In the genomic region with DNA sequence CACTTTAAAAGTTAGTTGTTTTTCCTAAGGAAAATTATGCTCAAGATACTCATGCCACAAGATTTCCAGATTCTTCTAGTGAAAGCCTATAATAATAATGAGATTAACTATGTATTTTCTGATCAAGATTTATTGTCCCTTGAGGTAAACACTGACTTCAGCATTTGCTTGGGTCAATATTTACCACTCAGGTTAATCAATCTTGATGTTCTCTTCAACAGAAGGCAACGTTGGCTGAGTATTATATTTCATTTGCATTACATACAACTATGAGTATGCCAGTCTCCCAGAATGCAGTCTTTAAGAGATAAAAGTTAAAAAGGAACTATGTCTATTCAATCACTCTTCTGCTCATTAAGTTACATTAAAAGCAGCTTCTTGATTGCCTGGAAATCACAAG, we compare ENCODE assay signal across 13 cellular contexts.
DNase-seq lines count a peak whose midpoint lies in the region; ATAC-seq, FAIRE-seq and TF ChIP-seq lines count a peak whose summit lies in the region.
"Had no signal": no experiment of that assay in that cellular context is flagged by ENCODE, and none has a peak within 500 bp of the region (broad histone marks: within the 10 kb centered on the region; RNA-seq: fewer than 3 reads in every experiment).

No MANE protein-coding gene starts in this region.

- no peak for ATAC-seq in HepG2
- peak; percentile 63 to 76 (median 69) for ATAC-seq in right lobe of liver
- ATAC-seq in activated T-cell treated with anti-CD3 and anti-CD28 coated beads, Interleukin-2, amount 50 U/mL, for 72 hours (replicated peaks in 1 of 2) = no peak
- ATAC-seq: GM23338 had no signal

- no peak overlapping the region for H2AFZ ChIP-seq in HepG2 (ENCODE audit: low read length)
- H2AFZ ChIP-seq: GM23338 had no signal

- H3K4me3 Mint-ChIP-seq in activated CD4-positive, alpha-beta memory T cell treated with anti-CD3 and anti-CD28 coated beads for 36 hours = no peak overlapping the region
- H3K4me3 Mint-ChIP-seq in activated T-cell treated with anti-CD3 and anti-CD28 coated beads, Interleukin-2, amount 50 U/mL, for 72 hours = no peak overlapping the region
- H3K4me3 Mint-ChIP-seq: CD8-positive, alpha-beta memory T cell; GM23338; H9 had no signal

- H3K79me2 ChIP-seq in HepG2 (ENCODE audit: insufficient read depth, low read length) = no peaks in the 10 kb centered on the region

- no peak overlapping the region for H3K4me2 ChIP-seq in HepG2 (ENCODE audit: low read depth, low read length)
- H3K4me2 ChIP-seq: BLaER1, GM23338 had no signal

- no peak for TF ChIP-seq CTCF in liver (IDR thresholded peaks at IDR 0.05; ENCODE audit: low read depth, low read length, missing input control)
- TF ChIP-seq CTCF in HepG2 (CRISPR knock-in tag; IDR thresholded peaks at IDR 0.05) = no peak
- no peak for TF ChIP-seq CTCF in LNCaP clone FGC (IDR thresholded peaks at IDR 0.05; ENCODE audit: control insufficient read depth, extremely low read depth, insufficient read depth)
- TF ChIP-seq CTCF in right lobe of liver (IDR thresholded peaks at IDR 0.05) = no peak

- no peaks in the 10 kb centered on the region for H3K9me3 ChIP-seq in liver (ENCODE audit: control insufficient read depth in 4 of 4, low read length in 3 of 4)
- H3K9me3 ChIP-seq in HepG2 (ENCODE audit: low read length) = no peaks in the 10 kb centered on the region
- H3K9me3 ChIP-seq in right lobe of liver = no peaks in the 10 kb centered on the region
- H3K9me3 ChIP-seq: Caco-2 had no signal

- 18% methylated on average over 1 of the region's 1 CpG for WGBS in liver
- 38% methylated on average over 1 of the region's 1 CpG for WGBS in HepG2 (ENCODE audit: low lambda C conversion rate)
- 14% methylated on average over 1 of the region's 1 CpG for WGBS in right lobe of liver (ENCODE audit: insufficient coverage, low coverage, low lambda C conversion rate, missing lambda C conversion rate)

- no peak for DNase-seq in HepG2 (ENCODE audit: low spot score)
- DNase-seq in LNCaP clone FGC (ENCODE audit: low read depth) = peak; percentile 75
- no peak for DNase-seq in right lobe of liver
- no peak for DNase-seq in activated CD4-positive, alpha-beta memory T cell treated with anti-CD3 and anti-CD28 coated beads for 36 hours
- DNase-seq in hypothalamus (lab: John Stamatoyannopoulos, UW) = no peak
- no peak for DNase-seq in activated T-cell treated with anti-CD3 and anti-CD28 coated beads, Interleukin-2, amount 50 U/mL, for 72 hours
- DNase-seq: Caco-2; CD8-positive, alpha-beta memory T cell; H9; IMR-90 had no signal

- H3K27me3 ChIP-seq in liver (ENCODE audit: control insufficient read depth in 4 of 4, insufficient read depth in 4 of 4, low read length in 3 of 4) (no peaks in the 10 kb centered on the region), HepG2 (ENCODE audit: control insufficient read depth in 1 of 2, insufficient read depth in 2 of 2, low read length in 2 of 2) (no peaks in the 10 kb centered on the region), right lobe of liver (no peaks in the 10 kb centered on the region)
- H3K27me3 ChIP-seq: BLaER1 had no signal

- TF ChIP-seq RAD21 in liver (IDR thresholded peaks at IDR 0.05) (no peak), HepG2 (CRISPR knock-in tag; IDR thresholded peaks at IDR 0.05) (no peak)

- H4K20me1 ChIP-seq in HepG2 (ENCODE audit: insufficient read depth, low read length) = no peaks in the 10 kb centered on the region

- FAIRE-seq in HepG2 (lab: Jason Lieb, UNC) = no peak

- no TSS peak for BruUV-seq in HepG2 (replicated peaks; lab: Mats Ljungman, UMichigan)

- no peaks in the 10 kb centered on the region for H3K27me3 Mint-ChIP-seq in activated CD4-positive, alpha-beta memory T cell treated with anti-CD3 and anti-CD28 coated beads for 36 hours
- H3K27me3 Mint-ChIP-seq in activated T-cell treated with anti-CD3 and anti-CD28 coated beads, Interleukin-2, amount 50 U/mL, for 72 hours (ENCODE audit: low read depth) = no peaks in the 10 kb centered on the region
- H3K27me3 Mint-ChIP-seq: CD8-positive, alpha-beta memory T cell had no signal

- CTCF ChIA-PET in HepG2 (lab: Yijun Ruan, JAX; ENCODE audit: low intra/inter-chr PET ratio, low total read pairs) = no interaction called here
- CTCF ChIA-PET in activated CD4-positive, alpha-beta memory T cell treated with anti-CD3 and anti-CD28 coated beads for 36 hours (lab: Charles Lee) = no interaction called here

- peaks cover 0 to 14% (median 8%) of the 10 kb centered on the region in 4 donors for H3K4me1 ChIP-seq in liver (ENCODE audit: control insufficient read depth in 4 of 4, insufficient read depth in 4 of 4, low read length in 3 of 4)
- H3K4me1 ChIP-seq in HepG2 (ENCODE audit: insufficient read depth, low read length) = no peaks in the 10 kb centered on the region
- H3K4me1 ChIP-seq in right lobe of liver = peaks cover 0 to 3% (median 0%) of the 10 kb centered on the region in 4 donors
- H3K4me1 ChIP-seq: BLaER1, Caco-2 had no signal

- peaks cover 0 to 3% (median 1%) of the 10 kb centered on the region in 4 donors for H3K36me3 ChIP-seq in liver (ENCODE audit: control insufficient read depth in 4 of 4, insufficient read depth in 3 of 4, low read depth in 1 of 4, low read length in 3 of 4)
- H3K36me3 ChIP-seq in HepG2 (replicated peaks in 1 of 2; ENCODE audit: control insufficient read depth in 1 of 2, insufficient read depth in 2 of 2, low read length in 2 of 2) = peaks cover 0 to 6% of the 10 kb centered on the region in 2 experiments; a peak in 2 of 5 replicates
- no peaks in the 10 kb centered on the region for H3K36me3 ChIP-seq in right lobe of liver

- no peak overlapping the region for H3K27ac Mint-ChIP-seq in activated CD4-positive, alpha-beta memory T cell treated with anti-CD3 and anti-CD28 coated beads for 36 hours
- no peak overlapping the region for H3K27ac Mint-ChIP-seq in activated T-cell treated with anti-CD3 and anti-CD28 coated beads, Interleukin-2, amount 50 U/mL, for 72 hours
- H3K27ac Mint-ChIP-seq: CD8-positive, alpha-beta memory T cell; GM23338; H9 had no signal

- H3K4me1 Mint-ChIP-seq in activated CD4-positive, alpha-beta memory T cell treated with anti-CD3 and anti-CD28 coated beads for 36 hours (ENCODE audit: low read depth) = no peaks in the 10 kb centered on the region
- no peaks in the 10 kb centered on the region for H3K4me1 Mint-ChIP-seq in activated T-cell treated with anti-CD3 and anti-CD28 coated beads, Interleukin-2, amount 50 U/mL, for 72 hours (ENCODE audit: low read depth)
- H3K4me1 Mint-ChIP-seq: CD8-positive, alpha-beta memory T cell; GM23338; H9 had no signal

- H3K9me3 Mint-ChIP-seq in activated CD4-positive, alpha-beta memory T cell treated with anti-CD3 and anti-CD28 coated beads for 36 hours = no peaks in the 10 kb centered on the region
- no peaks in the 10 kb centered on the region for H3K9me3 Mint-ChIP-seq in activated T-cell treated with anti-CD3 and anti-CD28 coated beads, Interleukin-2, amount 50 U/mL, for 72 hours
- H3K9me3 Mint-ChIP-seq: CD8-positive, alpha-beta memory T cell; GM23338; H9 had no signal

- TF ChIP-seq POLR2A in HepG2 (IDR thresholded peaks at IDR 0.05; ENCODE audit: insufficient read depth in 1 of 2, low read depth in 2 of 2, low read length in 2 of 2) = no peak
- no peak for TF ChIP-seq POLR2A in right lobe of liver (IDR thresholded peaks at IDR 0.05)

- H3K27ac ChIP-seq in liver (ENCODE audit: low read depth in 1 of 2, low read length in 2 of 2) (no peak overlapping the region), HepG2 (ENCODE audit: extremely low read length, insufficient read depth, low read length) (no peak overlapping the region), right lobe of liver (peak overlapping the region in 1 of 3 donors; percentile 2)
- H3K27ac ChIP-seq: BLaER1 had no signal

- H3K36me3 Mint-ChIP-seq in activated CD4-positive, alpha-beta memory T cell treated with anti-CD3 and anti-CD28 coated beads for 36 hours = peaks cover 21% of the 10 kb centered on the region
- peaks cover 0 to 1% of the 10 kb centered on the region in 2 donors for H3K36me3 Mint-ChIP-seq in activated T-cell treated with anti-CD3 and anti-CD28 coated beads, Interleukin-2, amount 50 U/mL, for 72 hours (ENCODE audit: insufficient read depth in 2 of 2)

- intact Hi-C loops in HepG2 (cut with micrococcal nuclease; ENCODE audit: unreplicated experiment) = no loop called here
- intact Hi-C loops in right lobe of liver (cut with DNase I) = no loop called here
- intact Hi-C loops in activated CD4-positive, alpha-beta memory T cell treated with anti-CD3 and anti-CD28 coated beads for 36 hours (cut with micrococcal nuclease) = no loop called here

- TF ChIP-seq EP300 in HepG2 (IDR thresholded peaks at IDR 0.05; ENCODE audit: low read depth in 2 of 2, low read length in 2 of 2) (no peak), HepG2 (CRISPR knock-in tag; IDR thresholded peaks at IDR 0.05; ENCODE audit: borderline replicate concordance) (no peak)

- H3K4me3 ChIP-seq in liver (ENCODE audit: low read depth in 1 of 3, low read length in 3 of 3) = no peak overlapping the region
- H3K4me3 ChIP-seq in HepG2 (replicated peaks in 1 of 3; ENCODE audit: insufficient read depth in 1 of 3, low read depth in 2 of 3, low read length in 3 of 3) = no peak overlapping the region
- H3K4me3 ChIP-seq in LNCaP clone FGC (ENCODE audit: low read depth, low read length) = no peak overlapping the region
- H3K4me3 ChIP-seq in right lobe of liver = no peak overlapping the region
- H3K4me3 ChIP-seq: BLaER1, GM23338 had no signal

- POLR2A ChIA-PET in HepG2 (lab: Yijun Ruan, JAX) = no interaction called here
- POLR2A ChIA-PET in activated CD4-positive, alpha-beta memory T cell treated with anti-CD3 and anti-CD28 coated beads for 36 hours (lab: Charles Lee) = no interaction called here

- H3K9ac ChIP-seq in liver (ENCODE audit: low read depth in 1 of 2, low read length in 2 of 2) (no peak overlapping the region), HepG2 (ENCODE audit: insufficient read depth, low read depth, low read length) (no peak overlapping the region)
- H3K9ac ChIP-seq: BLaER1 had no signal

- in situ Hi-C loops in HepG2 (cut with HindIII; ENCODE audit: extremely low pct_ligation_motif_present, low pct_unique_long_range_greater_than_20kb) = no loop called here

TF ChIP-seq in liver, 16 proteins besides CTCF, POLR2A, EP300 and RAD21 (continues in another document):
- TF ChIP-seq, protein P1, sequence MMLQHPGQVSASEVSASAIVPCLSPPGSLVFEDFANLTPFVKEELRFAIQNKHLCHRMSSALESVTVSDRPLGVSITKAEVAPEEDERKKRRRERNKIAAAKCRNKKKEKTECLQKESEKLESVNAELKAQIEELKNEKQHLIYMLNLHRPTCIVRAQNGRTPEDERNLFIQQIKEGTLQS (IDR thresholded peaks at IDR 0.05) = no peak
- TF ChIP-seq SP1 (IDR thresholded peaks at IDR 0.05) (peak; percentile 20), RXRA (IDR thresholded peaks at IDR 0.05) (peak in 1 of 2 donors; percentile 8), EGR1 (IDR thresholded peaks at IDR 0.05; ENCODE audit: low read depth in 2 of 2) (no peak)

TF ChIP-seq in HepG2, 621 proteins besides CTCF, POLR2A, EP300 and RAD21 (continues in another document):
- TF ChIP-seq TMF1 (CRISPR knock-in tag; IDR thresholded peaks at IDR 0.05; ENCODE audit: low read depth) = no peak
- TF ChIP-seq NONO (IDR thresholded peaks at IDR 0.05) = no peak
- no peak for TF ChIP-seq NONO (CRISPR knock-in tag; conservative IDR thresholded peaks at IDR 0.05)
- no peak for TF ChIP-seq ZBTB38 (CRISPR knock-in tag; IDR thresholded peaks at IDR 0.05)
- TF ChIP-seq ZNF607 (CRISPR knock-in tag; IDR thresholded peaks at IDR 0.05; ENCODE audit: borderline replicate concordance) = no peak
- no peak for TF ChIP-seq SPEN (CRISPR knock-in tag; IDR thresholded peaks at IDR 0.05; ENCODE audit: low read depth)

Comparison
In these comparisons a context has a peak if more than half of its experiments do, and no peak if none do; other contexts are left out.
1. ATAC-seq: peak in right lobe of liver (4 of 4); none in HepG2 (single experiment) and activated T-cell treated with anti-CD3 and anti-CD28 coated beads, Interleukin-2, amount 50 U/mL, for 72 hours (0 of 2).